ENCODE assay signal across 1 cellular context in genomic region chr16:24731722-24732419, GRCh38.
TF ChIP-seq lines count a peak whose summit lies in the region.

No MANE protein-coding gene starts in this region.

TF ChIP-seq in GM12878, 131 proteins besides CTCF, POLR2A, EP300 and RAD21 (continued from another document):
- TF ChIP-seq CUX1 (IDR thresholded peaks at IDR 0.05; ENCODE audit: insufficient replicate concordance, low read depth, low read length) (no peak), HCFC1 (IDR thresholded peaks at IDR 0.05; ENCODE audit: low read length) (no peak), RELB (IDR thresholded peaks at IDR 0.05; ENCODE audit: low read depth) (no peak), IKZF1 (conservative IDR thresholded peaks at IDR 0.05) (no peak), SREBF1 (IDR thresholded peaks at IDR 0.05; ENCODE audit: low read length) (no peak), NFXL1 (IDR thresholded peaks at IDR 0.05; ENCODE audit: borderline replicate concordance) (no peak), TCF12 (IDR thresholded peaks at IDR 0.05; ENCODE audit: low read depth, low read length) (no peak), IRF4 (IDR thresholded peaks at IDR 0.05; ENCODE audit: low read depth, low read length) (no peak), PKNOX1 (IDR thresholded peaks at IDR 0.05) (no peak), SRF (IDR thresholded peaks at IDR 0.05; ENCODE audit: low read depth in 2 of 2, low read length in 2 of 2) (no peak)
